Comparison of ENCODE assay signal across 9 cellular contexts in the genomic region with DNA sequence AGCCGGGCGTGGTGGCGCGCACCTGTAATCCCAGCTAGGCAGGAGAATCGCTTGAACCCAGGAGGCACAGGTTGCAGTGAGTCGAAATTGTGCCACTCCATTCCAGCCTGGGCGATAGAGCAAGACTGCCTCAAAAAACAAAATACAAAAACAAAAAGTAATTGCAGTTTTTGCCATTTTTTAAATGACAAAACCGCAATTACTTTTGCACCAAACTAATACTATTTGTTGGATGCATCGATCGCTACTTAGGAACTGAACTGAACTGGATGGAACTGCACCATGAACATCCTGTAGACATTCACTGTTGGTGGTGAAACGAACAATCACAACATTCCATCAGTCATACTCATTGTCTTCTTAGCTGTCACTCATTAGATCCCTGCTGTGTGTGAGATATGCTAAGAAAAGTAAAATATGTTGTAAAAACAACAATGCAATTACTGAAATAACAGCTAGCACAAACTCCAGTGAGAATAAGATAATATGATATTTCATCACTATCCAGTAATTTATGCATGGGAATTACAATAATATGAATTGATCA.
"Had no signal": no experiment of that assay in that cellular context is flagged by ENCODE, and none has a peak within 500 bp of the region (broad histone marks: within the 10 kb centered on the region; RNA-seq: fewer than 3 reads in every experiment).

No MANE protein-coding gene starts in this region.

- ATAC-seq: GM23338 had no signal

- H3K27ac ChIP-seq: HL-60 had no signal

- FAIRE-seq: H1, H54 had no signal

- H3K4me2 ChIP-seq: GM23338 had no signal

- H3K4me3 ChIP-seq: GM23338 had no signal

- DNase-seq: H9, HCEC 1CT, HFFc6, IMR-90, KBM-7 had no signal

- H2AFZ ChIP-seq: GM23338 had no signal
